In genomic region chrX:154457491-154458115, GRCh38 we compare ENCODE assay signal across 8 cellular contexts. TPM values are rescaled to one million over a fixed set of nuclear protein-coding genes. Genes with fewer than 3 reads are reported as not detected.
DNase-seq lines count a peak whose midpoint lies in the region; ATAC-seq and TF ChIP-seq lines count a peak whose summit lies in the region.

No MANE protein-coding gene starts in this region.

- in situ Hi-C loops in gastrocnemius medialis (cut with MboI; ENCODE audit: low sequenced_read_pairs in 4 of 4): no loop called here

- no peak for TF ChIP-seq CTCF in gastrocnemius medialis (IDR thresholded peaks at IDR 0.05 in 4 of 5, conservative IDR thresholded peaks at IDR 0.05 in 1 of 5)

- intact Hi-C loops in left cardiac atrium (cut with DNase I): no loop called here
- intact Hi-C loops in gastrocnemius medialis (cut with DNase I; ENCODE audit: low total_unique reads): no loop called here

- peak; percentile 47 for ATAC-seq in HG03025 (IDR thresholded peaks at IDR 0.05; ENCODE audit: low FRiP score, unreplicated experiment)
- ATAC-seq in left cardiac atrium: peak; percentile 41 to 53
- ATAC-seq in gastrocnemius medialis: peak; percentile 36 to 49
- ATAC-seq in HG03039 (IDR thresholded peaks at IDR 0.05; ENCODE audit: unreplicated experiment): no peak

- H3K36me3 ChIP-seq in gastrocnemius medialis: no peaks in the 10 kb centered on the region

- peak; percentile 59 for DNase-seq in activated CD8-positive, alpha-beta memory T cell treated with anti-CD3 and anti-CD28 coated beads, Interleukin-2, amount 50 U/mL, for 4 hours
- DNase-seq in activated CD8-positive, alpha-beta memory T cell treated with anti-CD3 and anti-CD28 coated beads, Interleukin-2, amount 50 U/mL, for 48 hours: no peak
- DNase-seq in NCI-H510A treated with DMSO at 0.1 percent for 48 hours (lab: John Stamatoyannopoulos, UW) (peak; percentile 24), left cardiac atrium (no peak), gastrocnemius medialis (no peak)
- peak; percentile 13 for DNase-seq in activated gamma-delta T cell treated with anti-CD3 and anti-CD28 coated beads, Interleukin-2, amount 50 U/mL, for 16 hours (ENCODE audit: low read depth)

- H3K27ac ChIP-seq in gastrocnemius medialis: peak overlapping the region in 2 of 4 donors; percentile 50 to 58

- H3K27me3 ChIP-seq in gastrocnemius medialis: no peaks in the 10 kb centered on the region

- no peak for TF ChIP-seq POLR2A in gastrocnemius medialis (IDR thresholded peaks at IDR 0.05)

- peak overlapping the region; percentile 29 to 59 (median 39) for H3K4me3 ChIP-seq in gastrocnemius medialis

- no peaks in the 10 kb centered on the region for H3K4me1 ChIP-seq in gastrocnemius medialis

- H3K9me3 ChIP-seq in gastrocnemius medialis: no peaks in the 10 kb centered on the region

RNA-seq across cellular contexts. Expression of gene PLXNA3, which starts 0.5 kb away (rescaled TPM):
- total RNA-seq in left cardiac atrium (10 to 100 TPM; 24.0 to 28.1 TPM), gastrocnemius medialis (10 to 100 TPM in 1 of 4 donors, 1 to 10 TPM in 3; 1.2 to 10.7 (median 2.8) TPM)

RNA-seq across cellular contexts. Expression of gene FAM50A, which starts 13.7 kb away (rescaled TPM):
- 10 to 100 TPM; 48.7 to 58.9 TPM for total RNA-seq in left cardiac atrium
- total RNA-seq in gastrocnemius medialis: 10 to 100 TPM; 30.9 to 55.4 (median 45.3) TPM

RNA-seq across cellular contexts. Expression of gene GDI1, which starts 20.6 kb away (rescaled TPM):
- total RNA-seq in left cardiac atrium (10 to 100 TPM; 76.8 to 98.5 TPM), gastrocnemius medialis (10 to 100 TPM; 19.8 to 54.5 (median 39.0) TPM)

RNA-seq across cellular contexts. Expression of gene LAGE3, which starts 21.5 kb away (rescaled TPM):
- total RNA-seq in left cardiac atrium (10 to 100 TPM; 17.7 TPM), gastrocnemius medialis (10 to 100 TPM; 26.0 to 72.5 (median 29.3) TPM)

RNA-seq across cellular contexts. Expression of gene UBL4A, which starts 28.8 kb away (rescaled TPM):
- total RNA-seq in left cardiac atrium: 10 to 100 TPM; 44.4 to 48.4 TPM
- total RNA-seq in gastrocnemius medialis: 100 to 1,000 TPM in 1 of 4 donors, 10 to 100 TPM in 3; 54.6 to 116 (median 79.8) TPM

Comparison
In these comparisons a context has a peak if more than half of its experiments do, and no peak if none do; other contexts are left out.
1. DNase-seq: peak in activated CD8-positive, alpha-beta memory T cell treated with anti-CD3 and anti-CD28 coated beads, Interleukin-2, amount 50 U/mL, for 4 hours (single experiment), NCI-H510A treated with DMSO at 0.1 percent for 48 hours (single experiment) and activated gamma-delta T cell treated with anti-CD3 and anti-CD28 coated beads, Interleukin-2, amount 50 U/mL, for 16 hours (single experiment); none in activated CD8-positive, alpha-beta memory T cell treated with anti-CD3 and anti-CD28 coated beads, Interleukin-2, amount 50 U/mL, for 48 hours (single experiment), left cardiac atrium (single experiment) and gastrocnemius medialis (0 of 2).